Comparison of ENCODE assay signal across 23 cellular contexts in genomic region chr18:33870059-33870458, GRCh38.
DNase-seq lines count a peak whose midpoint lies in the region; ATAC-seq and TF ChIP-seq lines count a peak whose summit lies in the region.
"Had no signal": no experiment of that assay in that cellular context is flagged by ENCODE, and none has a peak within 500 bp of the region (broad histone marks: within the 10 kb centered on the region; RNA-seq: fewer than 3 reads in every experiment).

No MANE protein-coding gene starts in this region.

- H3K27ac Mint-ChIP-seq in GM23338 = no peak overlapping the region
- H3K27ac Mint-ChIP-seq: activated CD4-positive, alpha-beta T cell treated with anti-CD3 and anti-CD28 coated beads, Interleukin-2, amount 10 ng/mL, durations not matched to agents 24 days and 14 days; activated CD8-positive, alpha-beta memory T cell treated with anti-CD3 and anti-CD28 coated beads, Interleukin-2, amount 10 ng/mL, durations not matched to agents 7 days and 5 days; activated naive CD8-positive, alpha-beta T cell treated with anti-CD3 and anti-CD28 coated beads for 36 hours; CD4-positive, alpha-beta T cell; HFFc6 had no signal

- no peak overlapping the region for H3K4me2 ChIP-seq in GM23338

- H3K4me1 Mint-ChIP-seq in GM23338 = 0 out of 3 replicates have a peak, but pooled peaks cover 4% of the 10 kb centered on the region
- H3K4me1 Mint-ChIP-seq: activated CD4-positive, alpha-beta T cell treated with anti-CD3 and anti-CD28 coated beads, Interleukin-2, amount 10 ng/mL, durations not matched to agents 24 days and 14 days; activated CD8-positive, alpha-beta memory T cell treated with anti-CD3 and anti-CD28 coated beads, Interleukin-2, amount 10 ng/mL, durations not matched to agents 7 days and 5 days; activated naive CD8-positive, alpha-beta T cell treated with anti-CD3 and anti-CD28 coated beads for 36 hours had no signal

- H3K79me2 ChIP-seq in GM23338 (replicated peaks; ENCODE audit: insufficient read depth) = no peaks in the 10 kb centered on the region

- peaks cover 6% of the 10 kb centered on the region; the same call in 1 of the 3 replicates for H3K9me3 Mint-ChIP-seq in GM23338

- H3K4me1 ChIP-seq in GM23338 (ENCODE audit: insufficient read depth) = peaks cover 5% of the 10 kb centered on the region; the same call in 1 of the 2 replicates
- no peaks in the 10 kb centered on the region for H3K4me1 ChIP-seq in adrenal gland (replicated peaks in 1 of 2)
- H3K4me1 ChIP-seq: left ventricle myocardium inferior, right atrium auricular region, suprapubic skin had no signal

- H3K36me3 Mint-ChIP-seq in GM23338 (ENCODE audit: low read depth) = peaks cover 6% of the 10 kb centered on the region; the same call in 1 of the 3 replicates
- H3K36me3 Mint-ChIP-seq: activated CD8-positive, alpha-beta memory T cell treated with anti-CD3 and anti-CD28 coated beads, Interleukin-2, amount 10 ng/mL, durations not matched to agents 7 days and 5 days; activated naive CD8-positive, alpha-beta T cell treated with anti-CD3 and anti-CD28 coated beads for 36 hours had no signal

- no peaks in the 10 kb centered on the region for H3K36me3 ChIP-seq in GM23338 (ENCODE audit: insufficient read depth)
- no peaks in the 10 kb centered on the region for H3K36me3 ChIP-seq in adrenal gland (replicated peaks in 1 of 2)
- H3K36me3 ChIP-seq: cardiac muscle cell, left ventricle myocardium inferior, right atrium auricular region, suprapubic skin had no signal

- DNase-seq in GM23338 (ENCODE audit: low spot score) (peak; percentile 6), amniotic epithelial cell (ENCODE audit: low read depth) (peak; percentile 21), fibroblast of pulmonary artery (ENCODE audit: low read depth) (peak; percentile 10), non-pigmented ciliary epithelial cell (ENCODE audit: low read depth) (peak; percentile 42), T-helper 9 cell (no peak), inferior parietal cortex (ENCODE audit: extremely low spot score) (no peak), adrenal gland (no peak), HT-29 (ENCODE audit: low spot score) (no peak)
- DNase-seq: activated CD4-positive, alpha-beta T cell treated with anti-CD3 and anti-CD28 coated beads, Interleukin-2, amount 10 ng/mL, durations not matched to agents 24 days and 14 days; activated CD8-positive, alpha-beta memory T cell treated with anti-CD3 and anti-CD28 coated beads, Interleukin-2, amount 10 ng/mL, durations not matched to agents 7 days and 5 days; activated naive CD8-positive, alpha-beta T cell treated with anti-CD3 and anti-CD28 coated beads for 36 hours; CD4-positive, alpha-beta T cell; DMS153; HFFc6; left ventricle myocardium inferior; NCI-H1417; NCI-H748 treated with DMSO at 0.1 percent for 48 hours; SHP77; T-helper 1 cell had no signal

- H3K27ac ChIP-seq in GM23338 (ENCODE audit: low read depth) (no peak overlapping the region), adrenal gland (no peak overlapping the region)
- H3K27ac ChIP-seq: cardiac muscle cell, epithelial cell of prostate, left ventricle myocardium inferior, right atrium auricular region, suprapubic skin had no signal

- no peak for TF ChIP-seq POLR2A in adrenal gland (IDR thresholded peaks at IDR 0.05)

- no peaks in the 10 kb centered on the region for H3K9me2 ChIP-seq in GM23338 (ENCODE audit: insufficient read depth)

- intact Hi-C loops in adrenal gland (cut with DNase I) = no loop called here

- TF ChIP-seq CTCF in GM23338 (conservative IDR thresholded peaks at IDR 0.05; ENCODE audit: low read depth in 2 of 2) = no peak
- TF ChIP-seq CTCF in fibroblast of pulmonary artery (IDR thresholded peaks at IDR 0.05; ENCODE audit: low read length, missing control alignments) = no peak
- TF ChIP-seq CTCF in adrenal gland (IDR thresholded peaks at IDR 0.05) = no peak

- no peak overlapping the region for H2AFZ ChIP-seq in GM23338

- no peak for ATAC-seq in GM23338
- ATAC-seq: activated CD8-positive, alpha-beta memory T cell treated with anti-CD3 and anti-CD28 coated beads, Interleukin-2, amount 10 ng/mL, durations not matched to agents 7 days and 5 days had no signal

- no peaks in the 10 kb centered on the region for H4K20me1 ChIP-seq in GM23338 (replicated peaks; ENCODE audit: insufficient read depth)

- H3K9me3 ChIP-seq in adrenal gland (replicated peaks in 1 of 3) = no peaks in the 10 kb centered on the region
- H3K9me3 ChIP-seq: right atrium auricular region, suprapubic skin had no signal

- H3K27me3 ChIP-seq in GM23338 (ENCODE audit: insufficient read depth) (no peaks in the 10 kb centered on the region), adrenal gland (no peaks in the 10 kb centered on the region)
- H3K27me3 ChIP-seq: cardiac muscle cell, right atrium auricular region, suprapubic skin had no signal

- H3K27me3 Mint-ChIP-seq in GM23338 (ENCODE audit: insufficient read depth, low read depth, poor library complexity) = no peaks in the 10 kb centered on the region
- H3K27me3 Mint-ChIP-seq: activated CD4-positive, alpha-beta T cell treated with anti-CD3 and anti-CD28 coated beads, Interleukin-2, amount 10 ng/mL, durations not matched to agents 24 days and 14 days; activated CD8-positive, alpha-beta memory T cell treated with anti-CD3 and anti-CD28 coated beads, Interleukin-2, amount 10 ng/mL, durations not matched to agents 7 days and 5 days; activated naive CD8-positive, alpha-beta T cell treated with anti-CD3 and anti-CD28 coated beads for 36 hours; CD4-positive, alpha-beta T cell had no signal

- no peaks in the 10 kb centered on the region for H3F3A ChIP-seq in GM23338 (replicated peaks; ENCODE audit: low read depth)

- no peak overlapping the region for H3K4me3 Mint-ChIP-seq in GM23338
- H3K4me3 Mint-ChIP-seq: activated CD4-positive, alpha-beta T cell treated with anti-CD3 and anti-CD28 coated beads, Interleukin-2, amount 10 ng/mL, durations not matched to agents 24 days and 14 days; activated CD8-positive, alpha-beta memory T cell treated with anti-CD3 and anti-CD28 coated beads, Interleukin-2, amount 10 ng/mL, durations not matched to agents 7 days and 5 days; activated naive CD8-positive, alpha-beta T cell treated with anti-CD3 and anti-CD28 coated beads for 36 hours; CD4-positive, alpha-beta T cell; HFFc6 had no signal

- no peak overlapping the region for H3K4me3 ChIP-seq in GM23338
- no peak overlapping the region for H3K4me3 ChIP-seq in fibroblast of pulmonary artery (replicated peaks; ENCODE audit: low read depth, low read length)
- no peak overlapping the region for H3K4me3 ChIP-seq in adrenal gland
- H3K4me3 ChIP-seq: cardiac muscle cell, left ventricle myocardium inferior, right atrium auricular region, suprapubic skin had no signal

TF ChIP-seq in GM23338, 12 proteins besides CTCF, POLR2A, EP300 and RAD21 (continues in another document):
- TF ChIP-seq ZNF462 (CRISPR knock-in tag; IDR thresholded peaks at IDR 0.05) = no peak

Comparison
In these comparisons a context has a peak if more than half of its experiments do, and no peak if none do; other contexts are left out.
1. DNase-seq: peak in GM23338 (single experiment), amniotic epithelial cell (single experiment), fibroblast of pulmonary artery (single experiment) and non-pigmented ciliary epithelial cell (single experiment); none in T-helper 9 cell (single experiment), inferior parietal cortex (single experiment), adrenal gland (0 of 7) and HT-29 (single experiment).